ENCODE assay signal across 10 cellular contexts in the genomic region with DNA sequence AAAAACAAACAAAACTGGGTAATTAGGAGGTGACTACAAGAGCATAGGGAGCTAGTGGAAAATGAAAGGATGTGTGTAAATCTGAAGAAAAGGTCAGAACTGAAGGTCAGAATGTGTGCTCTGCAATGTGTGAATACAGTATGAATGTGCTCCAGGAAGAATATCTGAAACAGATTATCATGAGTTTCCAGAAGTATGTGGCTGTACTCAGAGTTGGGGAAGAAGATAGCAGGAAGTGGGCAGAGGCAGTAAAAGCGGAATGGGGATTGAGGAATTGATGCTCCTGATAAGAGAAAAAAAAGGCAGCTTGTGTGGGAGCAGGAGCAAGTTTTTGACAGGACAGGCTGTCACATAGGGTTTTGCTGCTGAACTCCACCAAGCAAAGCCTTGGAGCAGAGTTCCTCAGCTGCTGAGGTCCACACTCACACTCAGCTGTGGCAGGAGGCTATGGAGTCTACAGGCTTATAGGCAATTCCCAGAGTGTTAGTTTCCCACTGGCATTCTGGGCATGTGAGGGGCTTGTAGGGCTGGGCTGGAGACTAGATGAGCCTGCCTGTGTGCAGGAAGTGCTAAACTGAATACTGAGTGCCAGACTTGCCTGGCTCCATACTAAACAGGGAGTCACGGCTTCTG. TPM values are rescaled to one million over a fixed set of nuclear protein-coding genes. Genes with fewer than 3 reads are reported as not detected.
DNase-seq lines count a peak whose midpoint lies in the region; ATAC-seq and TF ChIP-seq lines count a peak whose summit lies in the region.
"Had no signal": no experiment of that assay in that cellular context is flagged by ENCODE, and none has a peak within 500 bp of the region (broad histone marks: within the 10 kb centered on the region; RNA-seq: fewer than 3 reads in every experiment).

No MANE protein-coding gene starts in this region.

- ATAC-seq in activated CD8-positive, alpha-beta memory T cell treated with anti-CD3 and anti-CD28 coated beads, Interleukin-2, amount 10 ng/mL, durations not matched to agents 7 days and 5 days: peak; percentile 43
- ATAC-seq in HG03097 (IDR thresholded peaks at IDR 0.05; ENCODE audit: low FRiP score, unreplicated experiment): no peak

- H3K4me3 ChIP-seq in smooth muscle cell: no peak overlapping the region

- peak overlapping the region; percentile 12 for H3K4me2 ChIP-seq in smooth muscle cell

- peaks cover 20% of the 10 kb centered on the region for H3K4me1 Mint-ChIP-seq in activated CD8-positive, alpha-beta memory T cell treated with anti-CD3 and anti-CD28 coated beads, Interleukin-2, amount 10 ng/mL, durations not matched to agents 7 days and 5 days
- peaks cover 27% of the 10 kb centered on the region for H3K4me1 Mint-ChIP-seq in endothelial cell (ENCODE audit: unreplicated experiment)

- no peaks in the 10 kb centered on the region for H3F3A ChIP-seq in smooth muscle cell (ENCODE audit: low read depth)

- no peaks in the 10 kb centered on the region for H3K36me3 ChIP-seq in smooth muscle cell (ENCODE audit: low read depth)

- CTCF ChIA-PET in activated CD8-positive, alpha-beta memory T cell treated with anti-CD3 and anti-CD28 coated beads, Interleukin-2, amount 10 ng/mL, durations not matched to agents 7 days and 5 days (lab: Charles Lee): interaction anchor here (0.6 kb wide), 1 partner anchor 97 kb away, joined by 3 read pairs; no protein-coding TSS in a partner anchor

- H3K9ac ChIP-seq in smooth muscle cell (ENCODE audit: low read depth): no peak overlapping the region

- no peak overlapping the region for H3K4me3 Mint-ChIP-seq in activated CD8-positive, alpha-beta memory T cell treated with anti-CD3 and anti-CD28 coated beads, Interleukin-2, amount 10 ng/mL, durations not matched to agents 7 days and 5 days
- H3K4me3 Mint-ChIP-seq in endothelial cell (ENCODE audit: unreplicated experiment): peak overlapping the region; percentile 9

- no peaks in the 10 kb centered on the region for H3K9me3 ChIP-seq in smooth muscle cell (replicated peaks; ENCODE audit: low read depth)

- no peaks in the 10 kb centered on the region for H3K4me1 ChIP-seq in smooth muscle cell (ENCODE audit: low read depth)

- H4K20me1 ChIP-seq in smooth muscle cell (ENCODE audit: low read depth): no peaks in the 10 kb centered on the region

- no peaks in the 10 kb centered on the region for H3K27me3 ChIP-seq in smooth muscle cell (ENCODE audit: low read depth)

- no peaks in the 10 kb centered on the region for H3K79me2 ChIP-seq in smooth muscle cell (ENCODE audit: low read depth)

- H3K27ac ChIP-seq in smooth muscle cell (ENCODE audit: low read depth): peak overlapping the region; percentile 13

- H3K27me3 Mint-ChIP-seq in activated CD8-positive, alpha-beta memory T cell treated with anti-CD3 and anti-CD28 coated beads, Interleukin-2, amount 10 ng/mL, durations not matched to agents 7 days and 5 days: no peaks in the 10 kb centered on the region
- peaks cover 7% of the 10 kb centered on the region for H3K27me3 Mint-ChIP-seq in endothelial cell (ENCODE audit: unreplicated experiment)

- TF ChIP-seq CTCF in endothelial cell (IDR thresholded peaks at IDR 0.05; ENCODE audit: unreplicated experiment) (no peak), smooth muscle cell (IDR thresholded peaks at IDR 0.05; ENCODE audit: borderline replicate concordance, insufficient read depth, poor library complexity, severe bottlenecking) (no peak)

- no peaks in the 10 kb centered on the region for H3K9me3 Mint-ChIP-seq in activated CD8-positive, alpha-beta memory T cell treated with anti-CD3 and anti-CD28 coated beads, Interleukin-2, amount 10 ng/mL, durations not matched to agents 7 days and 5 days (ENCODE audit: low read depth)
- H3K9me3 Mint-ChIP-seq in endothelial cell (ENCODE audit: unreplicated experiment): no peaks in the 10 kb centered on the region

- H3K36me3 Mint-ChIP-seq in activated CD8-positive, alpha-beta memory T cell treated with anti-CD3 and anti-CD28 coated beads, Interleukin-2, amount 10 ng/mL, durations not matched to agents 7 days and 5 days: peaks cover 25% of the 10 kb centered on the region
- H3K36me3 Mint-ChIP-seq in endothelial cell (ENCODE audit: low read depth, unreplicated experiment): no peaks in the 10 kb centered on the region

- WGBS in smooth muscle cell (ENCODE audit: low lambda C conversion rate): 49% methylated on average over 2 of the region's 2 CpGs

- no peak for DNase-seq in activated CD8-positive, alpha-beta memory T cell treated with anti-CD3 and anti-CD28 coated beads, Interleukin-2, amount 10 ng/mL, durations not matched to agents 7 days and 5 days
- no peak for DNase-seq in activated CD8-positive, alpha-beta memory T cell treated with anti-CD3 and anti-CD28 coated beads for 24 hours
- peak; percentile 49 for DNase-seq in SK-MEL-5 (ENCODE audit: low read depth, low spot score)
- DNase-seq in endothelial cell (ENCODE audit: low spot score): no peak
- DNase-seq in smooth muscle cell (lab: John Stamatoyannopoulos, UW; ENCODE audit: unreplicated experiment): no peak
- no peak for DNase-seq in iPS-NIHi7 (ENCODE audit: extremely low spot score)
- no peak for DNase-seq in HK-2 (ENCODE audit: unreplicated experiment)
- DNase-seq: amniotic stem cell, NCI-H345 had no signal

- in situ Hi-C loops in SK-MEL-5 (cut with HindIII; ENCODE audit: low pct_unique_long_range_greater_than_20kb, low sequenced_read_pairs): no loop called here

- H2AFZ ChIP-seq in smooth muscle cell (ENCODE audit: low read depth): no peak overlapping the region

- H3K27ac Mint-ChIP-seq in activated CD8-positive, alpha-beta memory T cell treated with anti-CD3 and anti-CD28 coated beads, Interleukin-2, amount 10 ng/mL, durations not matched to agents 7 days and 5 days: peak overlapping the region; percentile 5
- peak overlapping the region; percentile 34 for H3K27ac Mint-ChIP-seq in endothelial cell (ENCODE audit: unreplicated experiment)

RNA-seq across cellular contexts. Expression of a gene that starts 22.9 kb away (rescaled TPM):
- total RNA-seq in activated CD8-positive, alpha-beta memory T cell treated with anti-CD3 and anti-CD28 coated beads, Interleukin-2, amount 10 ng/mL, durations not matched to agents 7 days and 5 days: 100 to 1,000 TPM; 302 to 331 TPM
- 238 TPM in 2 replicates for total RNA-seq in SK-MEL-5 (2014; rRNA removed; shearing (Covaris generic))
- polyA plus RNA-seq in SK-MEL-5 (2015; cell fraction: cytosol; rRNA removed): 201 and 207 TPM in 2 replicates
- 55.6 and 77.3 TPM in 2 replicates for polyA plus RNA-seq in SK-MEL-5 (2015; cell fraction: nucleus; rRNA removed)
- total RNA-seq in endothelial cell (ENCODE audit: unreplicated experiment): 157 TPM
- total RNA-seq in smooth muscle cell: 135 and 143 TPM in 2 replicates
- polyA plus RNA-seq in smooth muscle cell: 117 and 122 TPM in 2 replicates

RNA-seq across cellular contexts. Expression of a gene that starts 28.5 kb away (rescaled TPM):
- total RNA-seq in activated CD8-positive, alpha-beta memory T cell treated with anti-CD3 and anti-CD28 coated beads, Interleukin-2, amount 10 ng/mL, durations not matched to agents 7 days and 5 days: 1,000 to 10,000 TPM; 1,935 to 2,367 TPM
- total RNA-seq in SK-MEL-5 (2014; rRNA removed; shearing (Covaris generic)): 8,852 and 9,543 TPM in 2 replicates
- polyA plus RNA-seq in SK-MEL-5 (2015; cell fraction: cytosol; rRNA removed): 6,425 and 7,391 TPM in 2 replicates
- 1,266 and 1,287 TPM in 2 replicates for polyA plus RNA-seq in SK-MEL-5 (2015; cell fraction: nucleus; rRNA removed)
- 1,721 TPM for total RNA-seq in endothelial cell (ENCODE audit: unreplicated experiment)
- total RNA-seq in smooth muscle cell: 3,153 and 3,434 TPM in 2 replicates
- polyA plus RNA-seq in smooth muscle cell: 2,853 and 2,990 TPM in 2 replicates
